ENCODE assay signal across 17 cellular contexts in the genomic region with DNA sequence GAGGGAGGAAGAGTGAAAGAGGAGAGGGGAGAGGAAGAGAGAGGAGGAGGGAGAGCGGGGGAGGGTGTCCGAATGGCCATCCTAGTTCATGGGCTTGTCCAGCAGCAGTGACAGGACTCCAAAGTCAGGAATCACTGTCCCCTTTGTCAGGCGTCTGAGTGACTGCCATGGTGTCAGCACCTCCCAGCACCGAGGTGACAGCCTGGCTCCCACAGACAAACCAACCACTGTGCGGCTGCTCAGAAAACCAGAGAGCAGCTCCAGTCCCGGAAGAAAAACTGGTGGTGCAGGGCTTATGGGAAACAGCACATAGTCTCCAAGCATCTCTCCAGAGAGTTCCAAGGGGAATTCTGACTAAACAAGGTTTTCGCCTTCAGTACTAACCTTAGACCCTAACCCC. TPM values are rescaled to one million over a fixed set of nuclear protein-coding genes. Genes with fewer than 3 reads are reported as not detected.
DNase-seq lines count a peak whose midpoint lies in the region; ATAC-seq and TF ChIP-seq lines count a peak whose summit lies in the region.
"Had no signal": no experiment of that assay in that cellular context is flagged by ENCODE, and none has a peak within 500 bp of the region (broad histone marks: within the 10 kb centered on the region; RNA-seq: fewer than 3 reads in every experiment).

No MANE protein-coding gene starts in this region.

- no peak overlapping the region for H3K4me2 ChIP-seq in neuronal stem cell (ENCODE audit: insufficient read depth, low read length, poor library complexity, severe bottlenecking)
- H3K4me2 ChIP-seq: GM23338, PC-9 had no signal

- DNase-seq in hippocampal formation (lab: John Stamatoyannopoulos, UW) (peak; percentile 58 to 68), neuronal stem cell (ENCODE audit: low spot score) (no peak), Caco-2 (no peak)
- DNase-seq: Calu3; CD4-positive, alpha-beta T cell; NCI-H1417; NCI-H2029 treated with DMSO at 0.1 percent for 48 hours; NCI-H510A; PC-9 had no signal

- intact Hi-C loops in Caco-2 (cut with micrococcal nuclease; ENCODE audit: unreplicated experiment), result loop anchor here (10.0 kb wide), 1 partner anchor 288 kb away; no protein-coding TSS in a partner anchor

- POLR2A ChIA-PET in Caco-2 (lab: Charles Lee), result no interaction called here

- no peak overlapping the region for H3K27ac Mint-ChIP-seq in Caco-2 (ENCODE audit: unreplicated experiment)
- H3K27ac Mint-ChIP-seq: CD4-positive, alpha-beta T cell; GM23338 had no signal

- H3K4me3 Mint-ChIP-seq in Caco-2 (ENCODE audit: unreplicated experiment), result no peak overlapping the region
- H3K4me3 Mint-ChIP-seq: CD4-positive, alpha-beta T cell; GM23338 had no signal

- no peaks in the 10 kb centered on the region for H3K36me3 Mint-ChIP-seq in Caco-2 (ENCODE audit: insufficient read depth, unreplicated experiment)

- no peak overlapping the region for H2BK12ac ChIP-seq in neuronal stem cell (ENCODE audit: low read length)

- CTCF ChIA-PET in Caco-2 (lab: Charles Lee), result no interaction called here

- peaks cover 19% of the 10 kb centered on the region for H3K9me3 Mint-ChIP-seq in Caco-2 (ENCODE audit: unreplicated experiment)

- H2BK5ac ChIP-seq in neuronal stem cell (ENCODE audit: low read length), result no peak overlapping the region

- ATAC-seq in GM19324 (IDR thresholded peaks at IDR 0.05; ENCODE audit: low FRiP score, unreplicated experiment) (no peak), HG02678 (IDR thresholded peaks at IDR 0.05; ENCODE audit: unreplicated experiment) (no peak)
- ATAC-seq: GM23338, HCT116, K562 had no signal

- H3K23ac ChIP-seq in neuronal stem cell (ENCODE audit: low read depth, low read length, poor library complexity), result no peak overlapping the region

- no peak overlapping the region for H3K4ac ChIP-seq in neuronal stem cell (ENCODE audit: low read length)

- H3K36me3 ChIP-seq in neuronal stem cell (replicated peaks in 1 of 2; ENCODE audit: control insufficient read depth in 2 of 2, insufficient read depth in 2 of 2, low read length in 2 of 2), result no peaks in the 10 kb centered on the region
- no peaks in the 10 kb centered on the region for H3K36me3 ChIP-seq in Caco-2 (ENCODE audit: control insufficient read depth, insufficient read depth, low read length)
- H3K36me3 ChIP-seq: SJSA1 had no signal

- H2BK120ac ChIP-seq in neuronal stem cell (ENCODE audit: low read depth, low read length), result no peak overlapping the region

- no peak for TF ChIP-seq CTCF in Caco-2 (IDR thresholded peaks at IDR 0.05; ENCODE audit: insufficient read depth in 1 of 2, low read depth in 1 of 2, low read length in 1 of 2, severe bottlenecking in 1 of 2, unreplicated experiment in 1 of 2)

- H3K18ac ChIP-seq in neuronal stem cell (ENCODE audit: low read length), result no peak overlapping the region

- H3K4me1 ChIP-seq in neuronal stem cell (ENCODE audit: control insufficient read depth in 2 of 2, insufficient read depth in 1 of 2, low read depth in 1 of 2, low read length in 2 of 2), result peaks cover 0 to 1% of the 10 kb centered on the region in 2 donors
- no peaks in the 10 kb centered on the region for H3K4me1 ChIP-seq in Caco-2
- H3K4me1 ChIP-seq: SJSA1 had no signal

- H3K9ac ChIP-seq in neuronal stem cell (ENCODE audit: low read depth, low read length, poor library complexity), result no peak overlapping the region

- H3K4me1 Mint-ChIP-seq in Caco-2 (ENCODE audit: low read depth, unreplicated experiment), result peaks cover 14% of the 10 kb centered on the region
- H3K4me1 Mint-ChIP-seq: GM23338 had no signal

- H3K9me3 ChIP-seq in neuronal stem cell (replicated peaks in 1 of 2; ENCODE audit: control insufficient read depth in 2 of 2, insufficient read depth in 1 of 2, low read depth in 1 of 2, low read length in 2 of 2) (peaks cover 0 to 5% of the 10 kb centered on the region in 2 donors), Caco-2 (peaks cover 28% of the 10 kb centered on the region)

- no peak overlapping the region for H4K91ac ChIP-seq in neuronal stem cell (ENCODE audit: low read depth, low read length, poor library complexity)

- WGBS in neuronal stem cell (ENCODE audit: extremely low coverage in 2 of 2, insufficient read length in 2 of 2, insufficient replicate concordance in 1 of 2), 2 donors, result no CpG with 5 or more reads among the region's 7 CpGs

- peak overlapping the region; percentile 28 for H2BK15ac ChIP-seq in neuronal stem cell (ENCODE audit: low read length)

- peak overlapping the region; percentile 91 for H3K27ac ChIP-seq in angular gyrus (ENCODE audit: low read depth, low read length)
- no peak overlapping the region for H3K27ac ChIP-seq in neuronal stem cell (replicated peaks; ENCODE audit: low read length)
- H3K27ac ChIP-seq in temporal lobe (ENCODE audit: low read depth, low read length), result peak overlapping the region; percentile 96
- H3K27ac ChIP-seq: PC-9, SJSA1 had no signal

- H3K27me3 ChIP-seq in neuronal stem cell (ENCODE audit: control insufficient read depth in 3 of 3, insufficient read depth in 3 of 3, low read depth in 1 of 3, low read length in 3 of 3) (peaks cover 0 to 10% (median 0%) of the 10 kb centered on the region in 3 experiments), Caco-2 (replicated peaks; ENCODE audit: control insufficient read depth, insufficient read depth, low read length) (no peaks in the 10 kb centered on the region)
- H3K27me3 ChIP-seq: SJSA1 had no signal

- no TSS peak for BruUV-seq in Caco-2 (replicated peaks; lab: Mats Ljungman, UMichigan)

- no peak overlapping the region for H4K8ac ChIP-seq in neuronal stem cell (ENCODE audit: low read depth, low read length)

- H2AK5ac ChIP-seq in neuronal stem cell (ENCODE audit: low read depth, low read length), result no peak overlapping the region

- no peak overlapping the region for H3K14ac ChIP-seq in neuronal stem cell (ENCODE audit: low read length)

- no peaks in the 10 kb centered on the region for H3K27me3 Mint-ChIP-seq in Caco-2 (ENCODE audit: insufficient read depth, unreplicated experiment)

- H3K4me3 ChIP-seq in neuronal stem cell (ENCODE audit: low read length in 2 of 2), result no peak overlapping the region
- no peak overlapping the region for H3K4me3 ChIP-seq in Caco-2 (ENCODE audit: low read depth, low read length)
- H3K4me3 ChIP-seq: GM23338, K562, PC-9, SJSA1 had no signal

- H2AFZ ChIP-seq in neuronal stem cell (ENCODE audit: low read length), result peak overlapping the region; percentile 7
- H2AFZ ChIP-seq: GM23338, PC-9 had no signal

- H3K79me1 ChIP-seq in neuronal stem cell (ENCODE audit: low read depth, low read length), result no peaks in the 10 kb centered on the region

RNA-seq across cellular contexts. Expression of gene FGFR2, which starts 18.9 kb away (rescaled TPM):
- 3.1 TPM for polyA plus RNA-seq in neuronal stem cell (2013, experiment 1 of 2)
- 3.4 TPM for polyA plus RNA-seq in neuronal stem cell (2013, experiment 2 of 2)
- total RNA-seq in temporal lobe, result 46.7 TPM
- 266 and 286 TPM in 2 replicates for total RNA-seq in Caco-2 (2022)
- total RNA-seq: PC-9 had no signal
- polyA plus RNA-seq: K562 had no signal

Comparison
In these comparisons a context has a peak if more than half of its experiments do, and no peak if none do; other contexts are left out.
1. DNase-seq: peak in hippocampal formation (2 of 2); none in neuronal stem cell (single experiment) and Caco-2 (0 of 2).